In the genomic region with DNA sequence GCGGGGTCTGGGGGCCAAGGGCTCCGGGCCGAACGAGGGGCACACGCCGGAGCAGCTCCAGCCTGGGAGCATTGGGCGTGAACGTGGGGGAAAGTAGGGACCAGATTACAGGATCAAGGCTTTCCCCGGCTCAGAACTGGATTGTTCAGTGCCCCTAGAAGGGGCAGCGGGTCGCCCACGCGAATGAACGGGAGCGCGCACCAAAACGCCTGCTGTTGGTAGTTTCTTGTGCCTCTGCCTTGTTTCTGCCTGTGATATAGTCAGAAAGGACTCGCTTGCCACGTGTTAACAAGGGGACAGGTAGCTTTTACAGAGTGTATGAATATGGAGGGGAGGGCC, we compare ENCODE assay signal across 15 cellular contexts. TPM values are rescaled to one million over a fixed set of nuclear protein-coding genes. Genes with fewer than 3 reads are reported as not detected.
DNase-seq lines count a peak whose midpoint lies in the region; ATAC-seq and TF ChIP-seq lines count a peak whose summit lies in the region.
"Had no signal": no experiment of that assay in that cellular context is flagged by ENCODE, and none has a peak within 500 bp of the region (broad histone marks: within the 10 kb centered on the region; RNA-seq: fewer than 3 reads in every experiment).

No MANE protein-coding gene starts in this region.

- H3K4me1 ChIP-seq in left ventricle myocardium inferior, result peaks cover 11% of the 10 kb centered on the region
- H3K4me1 ChIP-seq in right atrium auricular region, result peaks cover 0 to 8% of the 10 kb centered on the region in 2 donors
- H3K4me1 ChIP-seq in upper lobe of left lung, result peaks cover 3 to 15% (median 9%) of the 10 kb centered on the region in 4 donors

- H3K27ac Mint-ChIP-seq in endothelial cell (ENCODE audit: unreplicated experiment) (no peak overlapping the region), nephron progenitor cell (no peak overlapping the region)
- H3K27ac Mint-ChIP-seq: CD8-positive, alpha-beta memory T cell had no signal

- no peaks in the 10 kb centered on the region for H3K36me3 ChIP-seq in left ventricle myocardium inferior
- no peaks in the 10 kb centered on the region for H3K36me3 ChIP-seq in right atrium auricular region
- H3K36me3 ChIP-seq in upper lobe of left lung, result no peaks in the 10 kb centered on the region
- H3K36me3 ChIP-seq: right lobe of liver had no signal

- H3K36me3 Mint-ChIP-seq in endothelial cell (ENCODE audit: low read depth, unreplicated experiment), result no peaks in the 10 kb centered on the region
- no peaks in the 10 kb centered on the region for H3K36me3 Mint-ChIP-seq in nephron progenitor cell (ENCODE audit: low read depth)

- H3K4me1 Mint-ChIP-seq in endothelial cell (ENCODE audit: unreplicated experiment) (peaks cover 16% of the 10 kb centered on the region), nephron progenitor cell (peaks cover 5% of the 10 kb centered on the region)

- intact Hi-C loops in left ventricle myocardium inferior (cut with micrococcal nuclease), result no loop called here
- intact Hi-C loops in left colon (cut with DNase I, micrococcal nuclease), result no loop called here

- H3K9me3 Mint-ChIP-seq in endothelial cell (ENCODE audit: unreplicated experiment) (no peaks in the 10 kb centered on the region), nephron progenitor cell (no peaks in the 10 kb centered on the region)
- H3K9me3 Mint-ChIP-seq: CD8-positive, alpha-beta memory T cell had no signal

- 19 to 21% methylated on average over 15 to 19 of the region's 19 CpGs for WGBS in upper lobe of left lung, 2 donors

- TF ChIP-seq CTCF in left ventricle myocardium inferior (IDR thresholded peaks at IDR 0.05; ENCODE audit: borderline replicate concordance), result no peak
- TF ChIP-seq CTCF in right atrium auricular region (IDR thresholded peaks at IDR 0.05), result no peak
- TF ChIP-seq CTCF in endothelial cell (IDR thresholded peaks at IDR 0.05; ENCODE audit: unreplicated experiment), result no peak
- TF ChIP-seq CTCF in nephron progenitor cell (IDR thresholded peaks at IDR 0.05), result no peak
- TF ChIP-seq CTCF in upper lobe of left lung (IDR thresholded peaks at IDR 0.05), result no peak

- no peak for TF ChIP-seq EP300 in upper lobe of left lung (IDR thresholded peaks at IDR 0.05)

- H3K27ac ChIP-seq in left ventricle myocardium inferior (replicated peaks), result no peak overlapping the region
- no peak overlapping the region for H3K27ac ChIP-seq in right atrium auricular region
- no peak overlapping the region for H3K27ac ChIP-seq in upper lobe of left lung
- H3K27ac ChIP-seq: A549, right lobe of liver had no signal

- H3K9me3 ChIP-seq in left ventricle myocardium inferior (replicated peaks) (no peaks in the 10 kb centered on the region), right atrium auricular region (no peaks in the 10 kb centered on the region), upper lobe of left lung (no peaks in the 10 kb centered on the region)
- H3K9me3 ChIP-seq: A549, right lobe of liver had no signal

- no peak for ATAC-seq in upper lobe of left lung (ENCODE audit: low FRiP score in 2 of 2)
- ATAC-seq in left colon, result no peak

- TF ChIP-seq POLR2A in upper lobe of left lung (IDR thresholded peaks at IDR 0.05), result no peak

- H3K4me3 Mint-ChIP-seq in endothelial cell (ENCODE audit: unreplicated experiment) (no peak overlapping the region), nephron progenitor cell (peak overlapping the region; percentile 66)
- H3K4me3 Mint-ChIP-seq: CD8-positive, alpha-beta memory T cell had no signal

- H3K27me3 Mint-ChIP-seq in endothelial cell (ENCODE audit: unreplicated experiment), result peaks cover 14% of the 10 kb centered on the region
- H3K27me3 Mint-ChIP-seq in nephron progenitor cell (ENCODE audit: low read depth, poor library complexity), result peaks cover 98% of the 10 kb centered on the region

- peaks cover 99% of the 10 kb centered on the region for H3K27me3 ChIP-seq in left ventricle myocardium inferior (ENCODE audit: low read depth)
- peaks cover 4 to 6% of the 10 kb centered on the region in 2 donors for H3K27me3 ChIP-seq in right atrium auricular region
- peaks cover 0 to 18% (median 5%) of the 10 kb centered on the region in 4 donors for H3K27me3 ChIP-seq in upper lobe of left lung

- peak overlapping the region; percentile 44 for H3K4me3 ChIP-seq in left ventricle myocardium inferior
- peak overlapping the region in 1 of 2 donors; percentile 29 for H3K4me3 ChIP-seq in right atrium auricular region
- H3K4me3 ChIP-seq in upper lobe of left lung, result peak overlapping the region in 3 of 4 donors; percentile 18 to 35 (median 21)

- no peak for DNase-seq in left ventricle myocardium inferior
- no peak for DNase-seq in right atrium auricular region (ENCODE audit: low spot score)
- DNase-seq in endothelial cell (ENCODE audit: low spot score), result peak; percentile 5
- no peak for DNase-seq in nephron progenitor cell
- no peak for DNase-seq in upper lobe of left lung
- DNase-seq in activated CD8-positive, alpha-beta memory T cell treated with anti-CD3 and anti-CD28 coated beads for 24 hours, result no peak
- DNase-seq in COLO668 (lab: John Stamatoyannopoulos, UW; ENCODE audit: unreplicated experiment), result no peak
- no peak for DNase-seq in left colon
- DNase-seq: CD8-positive, alpha-beta memory T cell; GDM1; GOT3; NCI-H1417 treated with DMSO at 0.1 percent for 48 hours; NCI-H510A treated with DMSO at 0.1 percent for 48 hours; right lobe of liver had no signal

RNA-seq across cellular contexts. Expression of gene CASR, which starts 1.1 kb away (rescaled TPM):
- total RNA-seq in left ventricle myocardium inferior (not detected), right atrium auricular region (not detected), endothelial cell (ENCODE audit: unreplicated experiment) (not detected), upper lobe of left lung (under 1 TPM in 1 of 6 donors, not detected in 5; 0.10 TPM), left colon (under 1 TPM; 0.31 to 0.55 TPM)
- total RNA-seq: CD8-positive, alpha-beta memory T cell had no signal
